Comparison of ENCODE assay signal across 20 cellular contexts in the genomic region with DNA sequence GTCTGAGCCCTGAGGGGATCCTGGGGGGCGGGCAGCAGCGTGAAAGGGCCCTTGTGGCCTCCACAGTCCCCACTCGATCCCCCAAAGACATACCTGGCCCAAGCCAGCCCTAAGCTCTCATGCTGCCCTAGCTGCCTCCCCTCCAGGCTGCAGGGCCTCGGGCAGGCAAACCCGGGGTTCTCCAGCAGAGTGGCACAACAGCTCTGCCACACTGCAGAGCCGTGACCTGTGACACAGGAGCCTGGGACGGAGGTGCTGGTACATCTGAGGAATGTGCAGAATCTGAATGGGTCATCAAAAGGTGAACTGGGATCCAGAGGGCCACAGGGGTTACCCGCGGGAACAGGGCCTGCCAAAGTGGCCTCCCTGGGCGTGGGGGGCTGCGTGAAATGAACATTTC.
"Had no signal": no experiment of that assay in that cellular context is flagged by ENCODE, and none has a peak within 500 bp of the region (broad histone marks: within the 10 kb centered on the region; RNA-seq: fewer than 3 reads in every experiment).

No MANE protein-coding gene starts in this region.

- H3K27ac ChIP-seq: hepatocyte, ovary, stomach, thoracic aorta, transverse colon, uterus had no signal

- H3K4me2 ChIP-seq: hepatocyte had no signal

- H3K4me3 Mint-ChIP-seq: naive thymus-derived CD4-positive, alpha-beta T cell had no signal

- H2AFZ ChIP-seq: hepatocyte had no signal

- DNase-seq: dermis blood vessel endothelial cell; effector CD4-positive, alpha-beta T cell; foreskin melanocyte; kidney; left cardiac atrium; left ventricle myocardium superior; mesendoderm; naive thymus-derived CD4-positive, alpha-beta T cell; ovary; right cardiac atrium; small intestine; stimulated activated CD4-positive, alpha-beta T cell treated with anti-CD3 and anti-CD28 coated beads, Interleukin-12 subunit alpha, Interleukin-12 subunit beta, amount 100 ng/mL, for 4 hours; stimulated activated naive CD4-positive, alpha-beta T cell; stomach; substantia nigra; transverse colon; uterus had no signal

- H3K27me3 Mint-ChIP-seq: naive thymus-derived CD4-positive, alpha-beta T cell had no signal

- H3K36me3 ChIP-seq: ovary, stomach, thoracic aorta, transverse colon, uterus had no signal

- H3K9me3 ChIP-seq: ovary, stomach, thoracic aorta, transverse colon, uterus had no signal

- H3K27me3 ChIP-seq: hepatocyte, ovary, stomach, transverse colon, uterus had no signal

- H3K36me3 Mint-ChIP-seq: naive thymus-derived CD4-positive, alpha-beta T cell had no signal

- H3K4me3 ChIP-seq: hepatocyte, ovary, stomach, thoracic aorta, transverse colon, uterus had no signal

- ATAC-seq: left cardiac atrium; left ventricle myocardium superior; naive thymus-derived CD4-positive, alpha-beta T cell; right cardiac atrium had no signal

- H3K27ac Mint-ChIP-seq: naive thymus-derived CD4-positive, alpha-beta T cell; progenitor cell of endocrine pancreas had no signal

- H3K4me1 Mint-ChIP-seq: naive thymus-derived CD4-positive, alpha-beta T cell had no signal

- H3K9me3 Mint-ChIP-seq: naive thymus-derived CD4-positive, alpha-beta T cell had no signal
